ENCODE assay signal across 20 cellular contexts in genomic region chr5:72659726-72660125, GRCh38.
DNase-seq lines count a peak whose midpoint lies in the region; ATAC-seq and TF ChIP-seq lines count a peak whose summit lies in the region.
"Had no signal": no experiment of that assay in that cellular context is flagged by ENCODE, and none has a peak within 500 bp of the region (broad histone marks: within the 10 kb centered on the region; RNA-seq: fewer than 3 reads in every experiment).

No MANE protein-coding gene starts in this region.

- H3K9me3 ChIP-seq in Caco-2 (no peaks in the 10 kb centered on the region), gastrocnemius medialis (no peaks in the 10 kb centered on the region)
- H3K9me3 ChIP-seq: A549 had no signal

- H3K4me1 Mint-ChIP-seq in Caco-2 (ENCODE audit: low read depth, unreplicated experiment): no peaks in the 10 kb centered on the region
- H3K4me1 Mint-ChIP-seq in stimulated activated naive CD8-positive, alpha-beta T cell treated with anti-CD3 and anti-CD28 coated beads, Interleukin-15, amount 100 ng/mL, for 72 hours: no peaks in the 10 kb centered on the region
- H3K4me1 Mint-ChIP-seq: CD4-positive, alpha-beta memory T cell had no signal

- H3K27me3 ChIP-seq in Caco-2 (replicated peaks; ENCODE audit: control insufficient read depth, insufficient read depth, low read length) (no peaks in the 10 kb centered on the region), gastrocnemius medialis (no peaks in the 10 kb centered on the region)

- DNase-seq in Caco-2: no peak
- DNase-seq in myocyte (ENCODE audit: low read depth): peak; percentile 75
- peak in 1 of 2 donors; percentile 14 for DNase-seq in gastrocnemius medialis
- no peak for DNase-seq in stimulated activated naive CD8-positive, alpha-beta T cell treated with anti-CD3 and anti-CD28 coated beads, Interleukin-15, amount 100 ng/mL, for 72 hours
- DNase-seq in NCI-H345 treated with DMSO at 0.1 percent for 48 hours (lab: John Stamatoyannopoulos, UW; ENCODE audit: unreplicated experiment): no peak
- DNase-seq in NOMO-1 treated with DMSO at 0.1 percent for 48 hours (lab: John Stamatoyannopoulos, UW; ENCODE audit: unreplicated experiment): no peak
- DNase-seq: AML-193; Calu3; CD4-positive, alpha-beta memory T cell; DMS79 treated with DMSO at 0.1 percent for 48 hours; GF-D8; GOT3; H7; HFFc6; IMR-90 had no signal

- no peak for TF ChIP-seq POLR2A in gastrocnemius medialis (IDR thresholded peaks at IDR 0.05)

- POLR2A ChIA-PET in Caco-2 (lab: Charles Lee): no interaction called here

- CTCF ChIA-PET in Caco-2 (lab: Charles Lee): no interaction called here

- H3K4me3 ChIP-seq in Caco-2 (ENCODE audit: low read depth, low read length): no peak overlapping the region
- H3K4me3 ChIP-seq in gastrocnemius medialis: no peak overlapping the region
- H3K4me3 ChIP-seq: A549 had no signal

- H3K27ac Mint-ChIP-seq in Caco-2 (ENCODE audit: unreplicated experiment): peak overlapping the region; percentile 15
- no peak overlapping the region for H3K27ac Mint-ChIP-seq in stimulated activated naive CD8-positive, alpha-beta T cell treated with anti-CD3 and anti-CD28 coated beads, Interleukin-15, amount 100 ng/mL, for 72 hours
- H3K27ac Mint-ChIP-seq: CD4-positive, alpha-beta memory T cell; HFFc6 had no signal

- H3K4me1 ChIP-seq in Caco-2: peaks cover 5% of the 10 kb centered on the region; the same call in 1 of the 2 replicates
- H3K4me1 ChIP-seq in gastrocnemius medialis: peaks cover 30 to 39% of the 10 kb centered on the region in 2 donors

- ATAC-seq in gastrocnemius medialis (peak; percentile 80 to 86), HG03175 (IDR thresholded peaks at IDR 0.05; ENCODE audit: unreplicated experiment) (no peak)
- ATAC-seq in stimulated activated naive CD8-positive, alpha-beta T cell treated with anti-CD3 and anti-CD28 coated beads, Interleukin-15, amount 100 ng/mL, for 72 hours: peak; percentile 19
- ATAC-seq: A549, HCT116 had no signal

- H3K36me3 ChIP-seq in Caco-2 (ENCODE audit: control insufficient read depth, insufficient read depth, low read length): no peaks in the 10 kb centered on the region
- no peaks in the 10 kb centered on the region for H3K36me3 ChIP-seq in gastrocnemius medialis

- no peaks in the 10 kb centered on the region for H3K9me3 Mint-ChIP-seq in Caco-2 (ENCODE audit: unreplicated experiment)
- no peaks in the 10 kb centered on the region for H3K9me3 Mint-ChIP-seq in stimulated activated naive CD8-positive, alpha-beta T cell treated with anti-CD3 and anti-CD28 coated beads, Interleukin-15, amount 100 ng/mL, for 72 hours
- H3K9me3 Mint-ChIP-seq: CD4-positive, alpha-beta memory T cell; HFFc6 had no signal

- H3K36me3 Mint-ChIP-seq in Caco-2 (ENCODE audit: insufficient read depth, unreplicated experiment): no peaks in the 10 kb centered on the region
- H3K36me3 Mint-ChIP-seq: CD4-positive, alpha-beta memory T cell had no signal

- no TSS peak for BruUV-seq in Caco-2 (replicated peaks; lab: Mats Ljungman, UMichigan)

- H3K27ac ChIP-seq in gastrocnemius medialis: peak overlapping the region; percentile 62 to 75 (median 64)
- H3K27ac ChIP-seq: 22Rv1, A549, C4-2B had no signal

- intact Hi-C loops in Caco-2 (cut with micrococcal nuclease; ENCODE audit: unreplicated experiment): no loop called here
- intact Hi-C loops in gastrocnemius medialis (cut with DNase I; ENCODE audit: low total_unique reads): loop anchor here (2.0 kb wide), 1 partner anchor 47 kb away; no protein-coding TSS in a partner anchor

- H3K4me3 Mint-ChIP-seq in Caco-2 (ENCODE audit: unreplicated experiment): no peak overlapping the region
- H3K4me3 Mint-ChIP-seq in stimulated activated naive CD8-positive, alpha-beta T cell treated with anti-CD3 and anti-CD28 coated beads, Interleukin-15, amount 100 ng/mL, for 72 hours: no peak overlapping the region
- H3K4me3 Mint-ChIP-seq: CD4-positive, alpha-beta memory T cell; HFFc6 had no signal

- no peaks in the 10 kb centered on the region for H3K27me3 Mint-ChIP-seq in Caco-2 (ENCODE audit: insufficient read depth, unreplicated experiment)
- H3K27me3 Mint-ChIP-seq in stimulated activated naive CD8-positive, alpha-beta T cell treated with anti-CD3 and anti-CD28 coated beads, Interleukin-15, amount 100 ng/mL, for 72 hours: peaks cover 17% of the 10 kb centered on the region

- no peak for TF ChIP-seq CTCF in Caco-2 (IDR thresholded peaks at IDR 0.05; ENCODE audit: insufficient read depth in 1 of 2, low read depth in 1 of 2, low read length in 1 of 2, severe bottlenecking in 1 of 2, unreplicated experiment in 1 of 2)
- no peak for TF ChIP-seq CTCF in gastrocnemius medialis (IDR thresholded peaks at IDR 0.05 in 4 of 5, conservative IDR thresholded peaks at IDR 0.05 in 1 of 5)

- in situ Hi-C loops in gastrocnemius medialis (cut with MboI; ENCODE audit: low sequenced_read_pairs in 4 of 4): no loop called here
